10 cellular contexts compared by ENCODE assay signal in genomic region chr10:77501152-77501845, GRCh38.
A peak's percentile ranks its signal among the peaks of the same experiment; 100 is the strongest.
DNase-seq lines count a peak whose midpoint lies in the region; ATAC-seq and TF ChIP-seq lines count a peak whose summit lies in the region.
"Had no signal": no experiment of that assay in that cellular context is flagged by ENCODE, and none has a peak within 500 bp of the region (broad histone marks: within the 10 kb centered on the region; RNA-seq: fewer than 3 reads in every experiment).

No MANE protein-coding gene starts in this region.

- H3K27ac Mint-ChIP-seq in stimulated activated memory B cell treated with anti-CD40 and anti-IgM and Interleukin-4, amounts not matched to agents 10 μg/mL and 1 μg/mL and 100 μg/mL, for 72 hours = no peak overlapping the region
- H3K27ac Mint-ChIP-seq: natural killer cell had no signal

- ATAC-seq in GM19463 (IDR thresholded peaks at IDR 0.05; ENCODE audit: unreplicated experiment) (peak; percentile 6), HG02678 (IDR thresholded peaks at IDR 0.05; ENCODE audit: unreplicated experiment) (no peak)
- peak; percentile 47 for ATAC-seq in stimulated activated memory B cell treated with anti-CD40 and anti-IgM and Interleukin-4, amounts not matched to agents 10 μg/mL and 1 μg/mL and 100 μg/mL, for 72 hours
- ATAC-seq: GM23338 had no signal

- TF ChIP-seq POLR2A in testis (IDR thresholded peaks at IDR 0.05) = no peak
- no peak for TF ChIP-seq POLR2A in tibial nerve (IDR thresholded peaks at IDR 0.05)

- H3K4me1 Mint-ChIP-seq in stimulated activated memory B cell treated with anti-CD40 and anti-IgM and Interleukin-4, amounts not matched to agents 10 μg/mL and 1 μg/mL and 100 μg/mL, for 72 hours = peaks cover 13% of the 10 kb centered on the region
- H3K4me1 Mint-ChIP-seq: natural killer cell had no signal

- DNase-seq in MG63 (peak; percentile 97), fibroblast of peridontal ligament (ENCODE audit: extremely low read depth) (peak; percentile 92), NCI-H2081 treated with DMSO at 0.1 percent for 48 hours (lab: John Stamatoyannopoulos, UW) (no peak), testis (no peak), tibial nerve (ENCODE audit: low spot score in 2 of 2) (no peak)
- DNase-seq: natural killer cell had no signal

- H3K9me3 ChIP-seq in MG63 (no peaks in the 10 kb centered on the region), testis (no peaks in the 10 kb centered on the region), tibial nerve (no peaks in the 10 kb centered on the region)

- H3K27me3 ChIP-seq in MG63 (no peaks in the 10 kb centered on the region), testis (no peaks in the 10 kb centered on the region), tibial nerve (no peaks in the 10 kb centered on the region)

- 70 to 75% methylated on average over 7 of the region's 7 CpGs for WGBS in testis, 2 donors
- 25 to 31% methylated on average over 7 of the region's 7 CpGs for WGBS in tibial nerve, 2 donors

- H3K36me3 ChIP-seq in MG63 (no peaks in the 10 kb centered on the region), testis (ENCODE audit: low read depth, missing control alignments) (no peaks in the 10 kb centered on the region), tibial nerve (no peaks in the 10 kb centered on the region)

- no peak for TF ChIP-seq EP300 in tibial nerve (IDR thresholded peaks at IDR 0.05)

- intact Hi-C loops in testis (cut with DNase I; ENCODE audit: low total_unique reads) = no loop called here

- H3K4me1 ChIP-seq in testis = peaks cover 3% of the 10 kb centered on the region
- peaks cover 0 to 4% (median 0%) of the 10 kb centered on the region in 4 donors for H3K4me1 ChIP-seq in tibial nerve

- H3K27ac ChIP-seq in testis (no peak overlapping the region), tibial nerve (no peak overlapping the region)

- H3K9me3 Mint-ChIP-seq in stimulated activated memory B cell treated with anti-CD40 and anti-IgM and Interleukin-4, amounts not matched to agents 10 μg/mL and 1 μg/mL and 100 μg/mL, for 72 hours = no peaks in the 10 kb centered on the region
- H3K9me3 Mint-ChIP-seq: GM23338, natural killer cell had no signal

- peaks cover 11% of the 10 kb centered on the region for H3K27me3 Mint-ChIP-seq in stimulated activated memory B cell treated with anti-CD40 and anti-IgM and Interleukin-4, amounts not matched to agents 10 μg/mL and 1 μg/mL and 100 μg/mL, for 72 hours

- TF ChIP-seq CTCF in testis (IDR thresholded peaks at IDR 0.05) = no peak
- no peak for TF ChIP-seq CTCF in tibial nerve (IDR thresholded peaks at IDR 0.05)

- H3K4me3 Mint-ChIP-seq in stimulated activated memory B cell treated with anti-CD40 and anti-IgM and Interleukin-4, amounts not matched to agents 10 μg/mL and 1 μg/mL and 100 μg/mL, for 72 hours = no peak overlapping the region
- H3K4me3 Mint-ChIP-seq: GM23338, natural killer cell had no signal

- H3K36me3 Mint-ChIP-seq in stimulated activated memory B cell treated with anti-CD40 and anti-IgM and Interleukin-4, amounts not matched to agents 10 μg/mL and 1 μg/mL and 100 μg/mL, for 72 hours = no peaks in the 10 kb centered on the region
- H3K36me3 Mint-ChIP-seq: natural killer cell had no signal

- no peak overlapping the region for H3K4me3 ChIP-seq in MG63
- H3K4me3 ChIP-seq in testis = no peak overlapping the region
- H3K4me3 ChIP-seq in tibial nerve = no peak overlapping the region
- H3K4me3 ChIP-seq: GM23338 had no signal

Comparison
In these comparisons a context has a peak if more than half of its experiments do, and no peak if none do; other contexts are left out.
1. DNase-seq: peak in MG63 (single experiment) and fibroblast of peridontal ligament (single experiment); none in NCI-H2081 treated with DMSO at 0.1 percent for 48 hours (single experiment), testis (single experiment) and tibial nerve (0 of 2).